ENCODE assay signal across 8 cellular contexts in the genomic region with DNA sequence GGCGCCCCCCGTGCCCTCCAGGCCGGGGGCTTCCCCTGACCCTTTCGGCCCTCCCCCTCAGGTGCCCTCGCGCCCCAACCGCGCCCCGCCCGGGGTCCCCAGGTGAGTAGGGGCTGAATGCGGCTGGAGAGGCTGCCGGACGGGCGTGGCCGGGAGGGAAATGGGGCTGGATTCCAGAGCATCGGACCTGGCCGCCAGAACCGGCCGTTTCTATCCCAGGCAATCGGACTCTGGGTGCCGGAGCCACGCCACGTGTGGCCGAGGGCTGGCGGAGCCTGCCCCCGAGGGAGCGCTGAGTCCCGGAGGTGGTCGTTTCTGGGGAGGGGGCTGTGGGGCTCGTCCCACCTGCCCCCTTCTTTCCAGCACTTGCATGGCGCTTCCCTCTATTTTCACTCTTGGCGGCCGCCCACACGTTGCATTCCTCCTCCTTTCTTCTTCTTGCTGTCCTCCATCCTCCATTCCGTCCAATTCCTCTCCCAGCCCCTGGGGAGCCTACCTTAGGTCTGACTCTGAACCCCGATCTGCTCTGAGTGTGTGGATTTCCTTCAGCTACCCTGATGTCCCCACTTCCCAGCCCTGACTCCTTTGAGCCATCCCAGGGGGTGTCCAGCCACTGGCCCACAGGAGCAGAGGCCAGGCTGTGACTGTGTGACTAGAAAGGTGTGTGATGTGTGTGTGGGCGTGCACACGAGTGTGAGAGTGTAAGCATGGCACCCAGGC. TPM values are rescaled to one million over a fixed set of nuclear protein-coding genes. Genes with fewer than 3 reads are reported as not detected.
DNase-seq lines count a peak whose midpoint lies in the region; ATAC-seq, FAIRE-seq and TF ChIP-seq lines count a peak whose summit lies in the region.

No MANE protein-coding gene starts in this region.

- H3K4me1 ChIP-seq in HUES6 (ENCODE audit: control insufficient read depth, insufficient read depth, low read length) (peaks cover 27% of the 10 kb centered on the region), pancreas (peaks cover 0 to 3% (median 0%) of the 10 kb centered on the region in 3 donors)

- H3K4me3 Mint-ChIP-seq in dendritic cell treated with granulocyte-macrophage colony-stimulating factor and Interleukin-4, amounts not matched to agents 40 ng/mL and 50 ng/mL, for 4 days, result peak overlapping the region; percentile 75

- H3K36me3 Mint-ChIP-seq in dendritic cell treated with granulocyte-macrophage colony-stimulating factor and Interleukin-4, amounts not matched to agents 40 ng/mL and 50 ng/mL, for 4 days (ENCODE audit: low read depth), result peaks cover 53% of the 10 kb centered on the region

- no peaks in the 10 kb centered on the region for H3K9me3 Mint-ChIP-seq in dendritic cell treated with granulocyte-macrophage colony-stimulating factor and Interleukin-4, amounts not matched to agents 40 ng/mL and 50 ng/mL, for 4 days

- no peak overlapping the region for H3K27ac Mint-ChIP-seq in dendritic cell treated with granulocyte-macrophage colony-stimulating factor and Interleukin-4, amounts not matched to agents 40 ng/mL and 50 ng/mL, for 4 days

- WGBS in pancreas, 2 donors, result 16 to 21% methylated on average over 24 to 38 of the region's 38 CpGs

- H3K27ac ChIP-seq in HUES6 (ENCODE audit: low read depth, low read length) (no peak overlapping the region), pancreas (no peak overlapping the region)

- ATAC-seq in GM18502 (IDR thresholded peaks at IDR 0.05; ENCODE audit: poor library complexity, unreplicated experiment) (peak; percentile 30), pancreas (peak in 2 of 4 donors; percentile 2 to 6)

- intact Hi-C loops in dendritic cell treated with granulocyte-macrophage colony-stimulating factor and Interleukin-4, amounts not matched to agents 40 ng/mL and 50 ng/mL, for 4 days (cut with micrococcal nuclease), result no loop called here
- intact Hi-C loops in pancreas (cut with DNase I), result no loop called here

- peaks cover 35% of the 10 kb centered on the region for H3K27me3 Mint-ChIP-seq in dendritic cell treated with granulocyte-macrophage colony-stimulating factor and Interleukin-4, amounts not matched to agents 40 ng/mL and 50 ng/mL, for 4 days

- no peak for FAIRE-seq in pancreas (lab: Jason Lieb, UNC)

- H3K27me3 ChIP-seq in HUES6 (ENCODE audit: control insufficient read depth, insufficient read depth, low read length) (no peaks in the 10 kb centered on the region), pancreas (no peaks in the 10 kb centered on the region)

- H3K9me3 ChIP-seq in HUES6 (ENCODE audit: control insufficient read depth, insufficient read depth, low read depth, low read length), result no peaks in the 10 kb centered on the region
- no peaks in the 10 kb centered on the region for H3K9me3 ChIP-seq in pancreas

- H3K9ac ChIP-seq in HUES6 (ENCODE audit: low read length), result peak overlapping the region; percentile 3

- H3K4me1 Mint-ChIP-seq in dendritic cell treated with granulocyte-macrophage colony-stimulating factor and Interleukin-4, amounts not matched to agents 40 ng/mL and 50 ng/mL, for 4 days (ENCODE audit: low read depth), result peaks cover 31% of the 10 kb centered on the region

- TF ChIP-seq CTCF in pancreas (IDR thresholded peaks at IDR 0.05) (no peak), GM10266 (IDR thresholded peaks at IDR 0.05; ENCODE audit: control insufficient read depth, insufficient read depth, low read depth, missing control alignments) (no peak)

- peaks cover 40% of the 10 kb centered on the region for H3K36me3 ChIP-seq in HUES6 (ENCODE audit: control insufficient read depth, insufficient read depth, low read length)
- H3K36me3 ChIP-seq in pancreas, result no peaks in the 10 kb centered on the region

- DNase-seq in pancreas, result no peak
- no peak for DNase-seq in GM10266 (ENCODE audit: extremely low spot score)
- no peak for DNase-seq in COR-L47 (lab: John Stamatoyannopoulos, UW)
- no peak for DNase-seq in NCI-H187 treated with DMSO at 0.1 percent for 48 hours (lab: John Stamatoyannopoulos, UW)
- no peak for DNase-seq in stimulated activated CD4-positive, alpha-beta T cell treated with anti-CD3 and anti-CD28 coated beads, Interleukin-12 subunit alpha, Interleukin-12 subunit beta, amount 100 ng/mL, for 4 hours

- peak overlapping the region; percentile 61 for H3K4me3 ChIP-seq in HUES6 (ENCODE audit: low read depth, low read length)
- H3K4me3 ChIP-seq in pancreas, result peak overlapping the region in 3 of 4 donors; percentile 27 to 48 (median 38)

RNA-seq across cellular contexts. Expression of gene GOLGA2, which starts 24.8 kb away (rescaled TPM):
- 10 to 100 TPM; 37.9 to 64.0 (median 55.0) TPM for total RNA-seq in pancreas
- 100 to 1,000 TPM in 1 of 2 donors, 10 to 100 TPM in 1; 97.0 to 105 TPM for polyA plus RNA-seq in pancreas

RNA-seq across cellular contexts. Expression of gene SWI5, which starts 25.1 kb away (rescaled TPM):
- total RNA-seq in pancreas, result 1 to 10 TPM; 6.3 to 9.6 (median 6.8) TPM
- 10 to 100 TPM; 10.5 to 20.2 TPM for polyA plus RNA-seq in pancreas

RNA-seq across cellular contexts. Expression of gene DNM1, which starts 47.8 kb away (rescaled TPM):
- 10 to 100 TPM in 3 of 6 donors, 1 to 10 TPM in 3; 5.8 to 19.3 (median 10.0) TPM for total RNA-seq in pancreas
- polyA plus RNA-seq in pancreas, result 10 to 100 TPM; 19.6 to 23.1 TPM

RNA-seq across cellular contexts. Expression of gene CIZ1, which starts 59.6 kb away (rescaled TPM):
- 10 to 100 TPM; 66.1 to 87.9 (median 78.0) TPM for total RNA-seq in pancreas
- polyA plus RNA-seq in pancreas, result 10 to 100 TPM; 56.5 to 80.1 TPM
